Comparison of ENCODE assay signal across 8 cellular contexts in the genomic region with DNA sequence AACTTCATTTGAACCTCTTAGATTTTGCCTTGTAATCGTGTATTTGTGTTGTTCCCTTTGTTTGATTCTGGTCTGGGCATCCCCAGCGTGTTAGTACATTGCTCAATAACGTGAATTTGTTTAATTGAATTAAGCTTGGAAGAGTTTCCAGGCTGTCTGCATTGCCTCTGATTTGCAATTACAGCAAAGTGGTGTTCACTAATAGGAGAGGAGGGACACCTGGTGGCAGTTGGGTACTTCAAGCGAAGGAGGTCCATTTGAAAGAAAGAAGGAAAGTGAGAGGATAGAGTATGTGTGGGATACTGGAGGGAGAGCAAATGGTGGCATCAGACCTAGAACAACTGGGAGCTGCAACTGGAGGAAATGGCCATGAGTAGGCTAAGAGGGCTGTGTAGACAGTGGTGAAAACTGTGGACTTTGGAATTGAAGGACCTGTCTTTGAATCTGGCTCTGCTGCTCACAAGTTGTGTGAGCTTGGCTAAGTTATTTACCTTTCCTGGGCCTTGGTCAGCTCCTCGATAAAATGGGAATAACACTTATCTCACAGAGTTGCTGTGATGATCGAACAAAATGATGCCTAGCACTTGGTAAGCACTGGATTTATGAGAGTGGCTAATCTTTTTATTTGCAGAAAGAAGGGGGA. TPM values are rescaled to one million over a fixed set of nuclear protein-coding genes. Genes with fewer than 3 reads are reported as not detected.
DNase-seq lines count a peak whose midpoint lies in the region; ATAC-seq and TF ChIP-seq lines count a peak whose summit lies in the region.

No MANE protein-coding gene starts in this region.

- intact Hi-C loops in Right ventricle myocardium inferior (cut with DNase I): loop anchor here (5.0 kb wide), 2 partner anchors 84 to 744 kb away; no protein-coding TSS in a partner anchor
- intact Hi-C loops in cardiac septum (cut with DNase I): loop anchor here (10.0 kb wide), 3 partner anchors 81 to 751 kb away; partner anchors contain the start of genes DOCK4 and ZNF277
- intact Hi-C loops in esophagus squamous epithelium (cut with DNase I): loop anchor here (10.0 kb wide), 1 partner anchor 751 kb away; no protein-coding TSS in a partner anchor

- H3K9me3 ChIP-seq in esophagus squamous epithelium: no peaks in the 10 kb centered on the region

- H3K27ac Mint-ChIP-seq in neural crest cell (ENCODE audit: unreplicated experiment) (no peak overlapping the region), immature natural killer cell (no peak overlapping the region)

- H3K4me3 Mint-ChIP-seq in neural crest cell (no peak overlapping the region), immature natural killer cell (no peak overlapping the region)

- H3K36me3 ChIP-seq in esophagus squamous epithelium: no peaks in the 10 kb centered on the region

- no peak for TF ChIP-seq POLR2A in esophagus squamous epithelium (IDR thresholded peaks at IDR 0.05)

- H3K27me3 Mint-ChIP-seq in neural crest cell (ENCODE audit: low read depth) (peaks cover 3% of the 10 kb centered on the region), immature natural killer cell (ENCODE audit: low read depth in 3 of 3) (peaks cover 2 to 9% (median 3%) of the 10 kb centered on the region in 3 donors)

- H3K4me1 ChIP-seq in esophagus squamous epithelium: peaks cover 0 to 12% (median 9%) of the 10 kb centered on the region in 3 donors

- H3K27ac ChIP-seq in esophagus squamous epithelium: peak overlapping the region in 1 of 4 donors; percentile 42

- TF ChIP-seq CTCF in esophagus squamous epithelium (IDR thresholded peaks at IDR 0.05): peak in 5 of 6 experiments; percentile 61 to 75 (median 65)
- peak; percentile 64 for TF ChIP-seq CTCF in neural crest cell (conservative IDR thresholded peaks at IDR 0.05)

- 21 to 37% methylated on average over 6 of the region's 6 CpGs for WGBS in esophagus squamous epithelium, 2 donors

- ATAC-seq in Right ventricle myocardium inferior (peak; percentile 88), HG02610 (IDR thresholded peaks at IDR 0.05; ENCODE audit: unreplicated experiment) (peak; percentile 60)

- H3K9me3 Mint-ChIP-seq in neural crest cell (no peaks in the 10 kb centered on the region), immature natural killer cell (no peaks in the 10 kb centered on the region)

- H3K4me1 Mint-ChIP-seq in neural crest cell: peaks cover 4% of the 10 kb centered on the region
- H3K4me1 Mint-ChIP-seq in immature natural killer cell: no peaks in the 10 kb centered on the region

- H3K27me3 ChIP-seq in esophagus squamous epithelium: no peaks in the 10 kb centered on the region

- no peak overlapping the region for H3K4me3 ChIP-seq in esophagus squamous epithelium

- DNase-seq in Right ventricle myocardium inferior (ENCODE audit: missing footprints) (no peak), cardiac septum (ENCODE audit: low spot score) (no peak), NCI-H2107 (lab: John Stamatoyannopoulos, UW) (peak; percentile 6), esophagus squamous epithelium (lab: John Stamatoyannopoulos, UW) (no peak), neural crest cell (ENCODE audit: low read depth, low spot score) (no peak), immature natural killer cell (no peak)
- DNase-seq in activated CD4-positive, alpha-beta T cell treated with anti-CD3 and anti-CD28 coated beads for 48 hours: peak; percentile 35

- H3K36me3 Mint-ChIP-seq in neural crest cell (ENCODE audit: low read depth): no peaks in the 10 kb centered on the region
- H3K36me3 Mint-ChIP-seq in immature natural killer cell: peaks cover 0 to 4% (median 0%) of the 10 kb centered on the region in 3 donors

RNA-seq across cellular contexts. Expression of gene LSMEM1, which starts 15.2 kb away (rescaled TPM):
- 1.9 TPM for total RNA-seq in Right ventricle myocardium inferior
- 7.4 TPM for total RNA-seq in cardiac septum
- 1 to 10 TPM in 2 of 4 donors, under 1 TPM in 2; 0.40 to 2.7 (median 1.4) TPM for total RNA-seq in esophagus squamous epithelium
- total RNA-seq in neural crest cell: 0.61 and 0.72 TPM in 2 replicates
- under 1 TPM in 2 of 3 donors, not detected in 1; 0.36 to 0.48 TPM for polyA plus RNA-seq in immature natural killer cell

RNA-seq across cellular contexts. Expression of gene IFRD1, which starts 45.7 kb away (rescaled TPM):
- 17.8 TPM for total RNA-seq in Right ventricle myocardium inferior
- total RNA-seq in cardiac septum: 51.2 TPM
- total RNA-seq in esophagus squamous epithelium: 10 to 100 TPM; 19.4 to 52.1 (median 31.1) TPM
- 76.6 and 78.7 TPM in 2 replicates for total RNA-seq in neural crest cell
- 10 to 100 TPM; 18.8 to 43.7 (median 21.8) TPM for polyA plus RNA-seq in immature natural killer cell

Comparison
In these comparisons a context has a peak if more than half of its experiments do, and no peak if none do; other contexts are left out.
1. DNase-seq: peak in NCI-H2107 (single experiment) and activated CD4-positive, alpha-beta T cell treated with anti-CD3 and anti-CD28 coated beads for 48 hours (single experiment); none in Right ventricle myocardium inferior (single experiment), cardiac septum (single experiment), esophagus squamous epithelium (single experiment), neural crest cell (single experiment) and immature natural killer cell (0 of 3).